23 cellular contexts compared by ENCODE assay signal in genomic region chrX:131609480-131609879, GRCh38.
"Had no signal": no experiment of that assay in that cellular context is flagged by ENCODE, and none has a peak within 500 bp of the region (broad histone marks: within the 10 kb centered on the region; RNA-seq: fewer than 3 reads in every experiment).

No MANE protein-coding gene starts in this region.

- H3K27ac Mint-ChIP-seq: naive thymus-derived CD8-positive, alpha-beta T cell; stimulated activated memory B cell treated with anti-CD40 and anti-IgM and Interleukin-4, amounts not matched to agents 10 μg/mL and 1 μg/mL and 100 μg/mL, for 72 hours; stimulated activated naive CD8-positive, alpha-beta T cell treated with anti-CD3 and anti-CD28 coated beads, Interleukin-15, Interleukin-2, amounts not matched to agents 100 ng/mL and 50 ng/mL, for 24 hours had no signal

- H3K27ac ChIP-seq: coronary artery, esophagus muscularis mucosa, gastrocnemius medialis, heart right ventricle, neutrophil, psoas muscle, right lobe of liver, spleen, tibial artery had no signal

- H3K4me1 Mint-ChIP-seq: naive thymus-derived CD8-positive, alpha-beta T cell; stimulated activated memory B cell treated with anti-CD40 and anti-IgM and Interleukin-4, amounts not matched to agents 10 μg/mL and 1 μg/mL and 100 μg/mL, for 72 hours had no signal

- FAIRE-seq: endometrium had no signal

- H3K4me3 ChIP-seq: coronary artery, esophagus muscularis mucosa, gastrocnemius medialis, heart right ventricle, mucosa of descending colon, psoas muscle, right lobe of liver, spleen, tibial artery had no signal

- H3K27me3 ChIP-seq: gastrocnemius medialis, neutrophil, tibial artery had no signal

- H3K36me3 ChIP-seq: esophagus muscularis mucosa, gastrocnemius medialis, heart right ventricle, neutrophil, right lobe of liver, spleen, tibial artery had no signal

- H3K9me3 Mint-ChIP-seq: naive thymus-derived CD8-positive, alpha-beta T cell; stimulated activated memory B cell treated with anti-CD40 and anti-IgM and Interleukin-4, amounts not matched to agents 10 μg/mL and 1 μg/mL and 100 μg/mL, for 72 hours; stimulated activated naive CD8-positive, alpha-beta T cell treated with anti-CD3 and anti-CD28 coated beads, Interleukin-15, Interleukin-2, amounts not matched to agents 100 ng/mL and 50 ng/mL, for 24 hours had no signal

- ATAC-seq: gastrocnemius medialis; heart right ventricle; left lobe of liver; mucosa of descending colon; naive thymus-derived CD8-positive, alpha-beta T cell; psoas muscle; right lobe of liver; stimulated activated memory B cell treated with anti-CD40 and anti-IgM and Interleukin-4, amounts not matched to agents 10 μg/mL and 1 μg/mL and 100 μg/mL, for 72 hours had no signal

- DNase-seq: effector CD4-positive, alpha-beta T cell; gastrocnemius medialis; heart right ventricle; hypothalamus; islet precursor cell; mammary epithelial cell; mucosa of descending colon; naive thymus-derived CD8-positive, alpha-beta T cell; psoas muscle; retina; right lobe of liver; spleen; stimulated activated CD4-positive, alpha-beta T cell treated with anti-CD3 and anti-CD28 coated beads, Interleukin-15, amount 100 ng/mL, for 24 hours; stimulated activated CD4-positive, alpha-beta T cell treated with anti-CD3 and anti-CD28 coated beads, Interleukin-1b, Interleukin-23, amount 100 ng/mL, for 48 hours; stimulated activated CD4-positive, alpha-beta T cell treated with anti-CD3 and anti-CD28 coated beads, Interleukin-4, amount 100 ng/mL, for 24 hours; tibial artery had no signal

- H3K4me3 Mint-ChIP-seq: naive thymus-derived CD8-positive, alpha-beta T cell; stimulated activated memory B cell treated with anti-CD40 and anti-IgM and Interleukin-4, amounts not matched to agents 10 μg/mL and 1 μg/mL and 100 μg/mL, for 72 hours; stimulated activated naive CD8-positive, alpha-beta T cell treated with anti-CD3 and anti-CD28 coated beads, Interleukin-15, Interleukin-2, amounts not matched to agents 100 ng/mL and 50 ng/mL, for 24 hours had no signal

- H3K4me1 ChIP-seq: esophagus muscularis mucosa, gastrocnemius medialis, heart right ventricle, psoas muscle, right lobe of liver, spleen, tibial artery had no signal

- H3K36me3 Mint-ChIP-seq: naive thymus-derived CD8-positive, alpha-beta T cell; stimulated activated memory B cell treated with anti-CD40 and anti-IgM and Interleukin-4, amounts not matched to agents 10 μg/mL and 1 μg/mL and 100 μg/mL, for 72 hours had no signal

- H3K27me3 Mint-ChIP-seq: stimulated activated memory B cell treated with anti-CD40 and anti-IgM and Interleukin-4, amounts not matched to agents 10 μg/mL and 1 μg/mL and 100 μg/mL, for 72 hours; stimulated activated naive CD8-positive, alpha-beta T cell treated with anti-CD3 and anti-CD28 coated beads, Interleukin-15, Interleukin-2, amounts not matched to agents 100 ng/mL and 50 ng/mL, for 24 hours had no signal
